ENCODE assay signal across 19 cellular contexts in genomic region chr5:95845401-95845800, GRCh38.
"Had no signal": no experiment of that assay in that cellular context is flagged by ENCODE, and none has a peak within 500 bp of the region (broad histone marks: within the 10 kb centered on the region; RNA-seq: fewer than 3 reads in every experiment).

No MANE protein-coding gene starts in this region.

- ATAC-seq: activated CD8-positive, alpha-beta T cell treated with anti-CD3 and anti-CD28 coated beads, Interleukin-2, amount 10 ng/mL, durations not matched to agents 7 days and 5 days; activated naive CD8-positive, alpha-beta T cell treated with anti-CD3 and anti-CD28 coated beads, Interleukin-2, amount 50 U/mL, for 24 hours; left lobe of liver; naive thymus-derived CD8-positive, alpha-beta T cell; stimulated activated naive B cell treated with anti-CD40 and anti-IgM and Interleukin-4, amounts not matched to agents 10 μg/mL and 1 μg/mL and 100 μg/mL, for 72 hours had no signal

- H3K36me3 ChIP-seq: cardiac muscle cell, sigmoid colon had no signal

- H3K27me3 ChIP-seq: cardiac muscle cell, sigmoid colon, testis had no signal

- H3K4me3 ChIP-seq: cardiac muscle cell, lung, sigmoid colon, smooth muscle cell, testis had no signal

- H3K9me3 ChIP-seq: sigmoid colon, testis had no signal

- H3K4me1 ChIP-seq: sigmoid colon had no signal

- H3K27ac ChIP-seq: cardiac muscle cell, parathyroid adenoma, sigmoid colon, testis had no signal

- DNase-seq: activated CD4-positive, alpha-beta T cell treated with anti-CD3 and anti-CD28 coated beads for 1 hour; activated CD4-positive, alpha-beta T cell treated with anti-CD3 and anti-CD28 coated beads, Interleukin-2, amount 50 U/mL, for 1 hour; activated CD8-positive, alpha-beta T cell treated with anti-CD3 and anti-CD28 coated beads, Interleukin-2, amount 10 ng/mL, durations not matched to agents 7 days and 5 days; activated effector memory CD4-positive, alpha-beta T cell treated with anti-CD3 and anti-CD28 coated beads, Interleukin-2, amount 50 U/mL, for 16 hours; activated naive CD4-positive, alpha-beta T cell treated with anti-CD3 and anti-CD28 coated beads, Interleukin-2, amount 50 U/mL, for 16 hours; activated naive CD8-positive, alpha-beta T cell treated with anti-CD3 and anti-CD28 coated beads, Interleukin-2, amount 50 U/mL, for 24 hours; effector CD4-positive, alpha-beta T cell; kidney; naive thymus-derived CD8-positive, alpha-beta T cell; sigmoid colon; stimulated activated CD4-positive, alpha-beta T cell treated with anti-CD3 and anti-CD28 coated beads, Interleukin-15, amount 100 ng/mL, for 24 hours; stimulated activated naive B cell treated with anti-CD40 and anti-IgM and Interleukin-4, amounts not matched to agents 10 μg/mL and 1 μg/mL and 100 μg/mL, for 72 hours; T-helper 1 cell; testis had no signal
